ENCODE assay signal across 8 cellular contexts in genomic region chr1:172359531-172359991, GRCh38.
DNase-seq lines count a peak whose midpoint lies in the region; ATAC-seq and TF ChIP-seq lines count a peak whose summit lies in the region.

No MANE protein-coding gene starts in this region.

- 5 to 24% methylated on average over 3 of the region's 3 CpGs for WGBS in sigmoid colon, 2 donors

- H3K27ac Mint-ChIP-seq in GM23338, result 0 out of 2 replicates have a peak overlapping the region, but pooled peaks have one; percentile 87

- H3K36me3 ChIP-seq in GM23338 (ENCODE audit: insufficient read depth) (no peaks in the 10 kb centered on the region), sigmoid colon (no peaks in the 10 kb centered on the region)
- H3K36me3 ChIP-seq in effector memory CD4-positive, alpha-beta T cell (ENCODE audit: control insufficient read depth, insufficient read depth, low read length), result no peaks in the 10 kb centered on the region

- no peaks in the 10 kb centered on the region for H3K9me3 Mint-ChIP-seq in GM23338

- H3K79me2 ChIP-seq in GM23338 (replicated peaks; ENCODE audit: insufficient read depth), result no peaks in the 10 kb centered on the region

- no peak for TF ChIP-seq POLR2A in sigmoid colon (IDR thresholded peaks at IDR 0.05)

- H3K4me1 ChIP-seq in GM23338 (ENCODE audit: insufficient read depth) (peaks cover 55% of the 10 kb centered on the region), sigmoid colon (peaks cover 0 to 67% (median 54%) of the 10 kb centered on the region in 4 donors)
- peaks cover 30% of the 10 kb centered on the region for H3K4me1 ChIP-seq in effector memory CD4-positive, alpha-beta T cell (ENCODE audit: control insufficient read depth, insufficient read depth, low read length, poor library complexity, severe bottlenecking)

- peaks cover 36% of the 10 kb centered on the region for H3K4me1 Mint-ChIP-seq in GM23338

- H3K4me2 ChIP-seq in GM23338, result peak overlapping the region; percentile 53

- in situ Hi-C loops in GM13977 (cut with MboI; ENCODE audit: low pct_unique_long_range_greater_than_20kb, low sequenced_read_pairs, unreplicated experiment), result no loop called here

- H3K4me3 ChIP-seq in GM23338, result no peak overlapping the region
- H3K4me3 ChIP-seq in effector memory CD4-positive, alpha-beta T cell (ENCODE audit: insufficient read depth, low read depth, low read length, poor library complexity, severe bottlenecking), result no peak overlapping the region
- H3K4me3 ChIP-seq in sigmoid colon, result peak overlapping the region in 2 of 4 donors; percentile 18 to 19

- intact Hi-C loops in sigmoid colon (cut with DNase I), result loop anchor here (2.0 kb wide), 1 partner anchor 39 kb away; no protein-coding TSS in a partner anchor

- TF ChIP-seq CTCF in GM23338 (conservative IDR thresholded peaks at IDR 0.05; ENCODE audit: low read depth in 2 of 2), result no peak
- no peak for TF ChIP-seq CTCF in sigmoid colon (IDR thresholded peaks at IDR 0.05)
- TF ChIP-seq CTCF in GM13977 (IDR thresholded peaks at IDR 0.05; ENCODE audit: extremely low read depth, insufficient read depth, missing control alignments), result no peak

- H2AFZ ChIP-seq in GM23338, result no peak overlapping the region

- H3K4me3 Mint-ChIP-seq in GM23338, result no peak overlapping the region

- H4K20me1 ChIP-seq in GM23338 (replicated peaks; ENCODE audit: insufficient read depth), result no peaks in the 10 kb centered on the region

- H3K27me3 Mint-ChIP-seq in GM23338 (ENCODE audit: insufficient read depth, low read depth, poor library complexity), result peaks cover 3% of the 10 kb centered on the region

- DNase-seq in GM23338 (ENCODE audit: low spot score), result no peak
- DNase-seq in NCI-H774 (lab: John Stamatoyannopoulos, UW), result peak; percentile 83
- no peak for DNase-seq in effector memory CD4-positive, alpha-beta T cell
- DNase-seq in sigmoid colon, result no peak
- DNase-seq in midbrain (lab: John Stamatoyannopoulos, UW), result no peak
- no peak for DNase-seq in GM13977 (ENCODE audit: low spot score)

- H3K36me3 Mint-ChIP-seq in GM23338 (ENCODE audit: low read depth), result no peaks in the 10 kb centered on the region

- peaks cover 8% of the 10 kb centered on the region; the same call in 1 of the 2 replicates for H3K9me2 ChIP-seq in GM23338 (ENCODE audit: insufficient read depth)

- ATAC-seq in GM23338, result no peak
- ATAC-seq in GM21447 (IDR thresholded peaks at IDR 0.05; ENCODE audit: unreplicated experiment), result no peak
- no peak for ATAC-seq in GM21825 (IDR thresholded peaks at IDR 0.05; ENCODE audit: unreplicated experiment)

- H3K27me3 ChIP-seq in GM23338 (ENCODE audit: insufficient read depth) (no peaks in the 10 kb centered on the region), sigmoid colon (no peaks in the 10 kb centered on the region)
- no peaks in the 10 kb centered on the region for H3K27me3 ChIP-seq in effector memory CD4-positive, alpha-beta T cell (replicated peaks; ENCODE audit: control insufficient read depth, insufficient read depth, low read length, poor library complexity, severe bottlenecking)

- H3K9me3 ChIP-seq in effector memory CD4-positive, alpha-beta T cell (ENCODE audit: control insufficient read depth, low read length), result no peaks in the 10 kb centered on the region
- no peaks in the 10 kb centered on the region for H3K9me3 ChIP-seq in sigmoid colon

- TF ChIP-seq EP300 in sigmoid colon (IDR thresholded peaks at IDR 0.05), result peak in 3 of 4 donors; percentile 35 to 88 (median 69)

- H3K27ac ChIP-seq in GM23338 (ENCODE audit: low read depth) (peak overlapping the region; percentile 86; the same call in 1 of the 2 replicates), sigmoid colon (peak overlapping the region; percentile 77 to 84 (median 80))
- H3K27ac ChIP-seq in effector memory CD4-positive, alpha-beta T cell (ENCODE audit: insufficient read depth, low read length, poor library complexity, severe bottlenecking), result peak overlapping the region; percentile 72

- 0 out of 2 replicates have a peak, but pooled peaks cover 3% of the 10 kb centered on the region for H3F3A ChIP-seq in GM23338 (replicated peaks; ENCODE audit: low read depth)

TF ChIP-seq in GM23338, 12 proteins besides CTCF, POLR2A, EP300 and RAD21:
- TF ChIP-seq ZNF331 (CRISPR knock-in tag; IDR thresholded peaks at IDR 0.05; ENCODE audit: low read depth) (no peak), JUNB (IDR thresholded peaks at IDR 0.05; ENCODE audit: unreplicated experiment) (no peak), EZH2 (IDR thresholded peaks at IDR 0.05; ENCODE audit: low read depth, unreplicated experiment) (no peak)
- TF ChIP-seq, protein P1, sequence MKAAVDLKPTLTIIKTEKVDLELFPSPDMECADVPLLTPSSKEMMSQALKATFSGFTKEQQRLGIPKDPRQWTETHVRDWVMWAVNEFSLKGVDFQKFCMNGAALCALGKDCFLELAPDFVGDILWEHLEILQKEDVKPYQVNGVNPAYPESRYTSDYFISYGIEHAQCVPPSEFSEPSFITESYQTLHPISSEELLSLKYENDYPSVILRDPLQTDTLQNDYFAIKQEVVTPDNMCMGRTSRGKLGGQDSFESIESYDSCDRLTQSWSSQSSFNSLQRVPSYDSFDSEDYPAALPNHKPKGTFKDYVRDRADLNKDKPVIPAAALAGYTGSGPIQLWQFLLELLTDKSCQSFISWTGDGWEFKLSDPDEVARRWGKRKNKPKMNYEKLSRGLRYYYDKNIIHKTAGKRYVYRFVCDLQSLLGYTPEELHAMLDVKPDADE (IDR thresholded peaks at IDR 0.05), result no peak
